21 cellular contexts compared by ENCODE assay signal in the genomic region with DNA sequence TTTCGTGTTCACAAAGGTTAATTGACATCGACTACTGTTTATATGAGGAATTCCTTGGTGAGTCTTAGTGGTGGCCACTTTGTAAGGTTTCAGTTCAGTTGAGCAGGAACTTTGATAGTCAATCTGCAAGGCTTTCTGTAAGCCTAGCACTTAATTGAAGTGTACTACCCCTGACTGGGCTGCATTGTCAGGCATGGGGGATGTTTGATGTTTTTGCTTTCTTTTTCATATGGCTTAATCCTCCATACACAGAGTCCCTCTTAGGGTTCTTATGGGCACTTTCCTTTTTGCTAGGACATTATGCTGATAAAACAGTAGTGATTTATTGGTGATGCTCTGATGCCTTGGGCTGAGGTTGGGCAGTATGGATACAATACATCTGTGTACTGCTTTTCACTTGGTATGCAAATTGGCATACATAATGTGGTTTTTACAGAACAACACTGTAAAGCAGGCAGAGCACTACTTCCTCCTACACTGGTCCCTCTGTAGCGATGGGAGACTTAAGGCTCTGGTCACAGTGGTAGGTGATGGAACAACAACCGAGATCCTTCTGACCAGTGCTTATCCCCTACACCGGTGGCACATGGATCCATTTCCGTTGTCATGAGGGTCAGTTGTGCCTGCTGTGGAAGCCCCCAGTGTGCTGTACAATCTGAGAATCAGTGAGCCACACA. TPM values are rescaled to one million over a fixed set of nuclear protein-coding genes. Genes with fewer than 3 reads are reported as not detected.
DNase-seq lines count a peak whose midpoint lies in the region; ATAC-seq, FAIRE-seq and TF ChIP-seq lines count a peak whose summit lies in the region.
"Had no signal": no experiment of that assay in that cellular context is flagged by ENCODE, and none has a peak within 500 bp of the region (broad histone marks: within the 10 kb centered on the region; RNA-seq: fewer than 3 reads in every experiment).

No MANE protein-coding gene starts in this region.

- WGBS in GM12878 (ENCODE audit: insufficient coverage, insufficient replicate concordance, low lambda C conversion rate, missing lambda C conversion rate), result 53% methylated on average over 6 of the region's 6 CpGs
- WGBS in ovary, 3 donors, result 85 to 90% (median 87%) methylated on average over 6 of the region's 6 CpGs
- 77 to 83% methylated on average over 6 of the region's 6 CpGs for WGBS in esophagus squamous epithelium, 2 donors

- H3K9me3 ChIP-seq in GM12878 (replicated peaks; ENCODE audit: control insufficient read depth, insufficient read depth, low read length), result no peaks in the 10 kb centered on the region
- no peaks in the 10 kb centered on the region for H3K9me3 ChIP-seq in ovary
- no peaks in the 10 kb centered on the region for H3K9me3 ChIP-seq in esophagus squamous epithelium
- H3K9me3 ChIP-seq: SJCRH30 had no signal

- intact Hi-C loops in GM12878 (cut with micrococcal nuclease; ENCODE audit: unreplicated experiment), result loop anchor here (10.0 kb wide), 1 partner anchor 218 kb away; no protein-coding TSS in a partner anchor
- intact Hi-C loops in ovary (cut with DNase I), result no loop called here
- intact Hi-C loops in esophagus squamous epithelium (cut with DNase I), result no loop called here

- CTCF ChIA-PET in GM12878 (lab: Yijun Ruan, JAX), result no interaction called here

- no peak overlapping the region for H2AFZ ChIP-seq in GM12878 (ENCODE audit: control insufficient read depth, low read depth, low read length)

- POLR2A ChIA-PET in GM12878 (lab: Charles Lee), result no interaction called here

- TF ChIP-seq RAD21 in GM12878 (IDR thresholded peaks at IDR 0.05; ENCODE audit: insufficient read depth, low read depth, low read length), result no peak

- H3K4me2 ChIP-seq in GM12878 (ENCODE audit: control insufficient read depth, insufficient read depth), result no peak overlapping the region

- RAD21 ChIA-PET in GM12878 (lab: Charles Lee; ENCODE audit: unreplicated experiment), result no interaction called here

- TF ChIP-seq CTCF in GM12878 (IDR thresholded peaks at IDR 0.05 in 2 of 3, conservative IDR thresholded peaks at IDR 0.05 in 1 of 3; ENCODE audit: control insufficient read depth in 2 of 3, extremely low read depth in 1 of 3, insufficient read depth in 1 of 3, low read depth in 3 of 3, low read length in 3 of 3) (no peak), ovary (IDR thresholded peaks at IDR 0.05) (no peak), esophagus squamous epithelium (IDR thresholded peaks at IDR 0.05) (no peak)

- no peak overlapping the region for H3K9ac ChIP-seq in GM12878 (ENCODE audit: control insufficient read depth, insufficient read depth, low read length)

- no peaks in the 10 kb centered on the region for H3K79me2 ChIP-seq in GM12878 (ENCODE audit: control insufficient read depth, insufficient read depth, low read length)

- no peak for TF ChIP-seq EP300 in GM12878 (IDR thresholded peaks at IDR 0.05; ENCODE audit: borderline replicate concordance in 1 of 2, control insufficient read depth in 1 of 2, low read depth in 2 of 2, low read length in 2 of 2)
- TF ChIP-seq EP300 in ovary (IDR thresholded peaks at IDR 0.05), result no peak

- peak; percentile 47 for ATAC-seq in GM18520 (IDR thresholded peaks at IDR 0.05; ENCODE audit: unreplicated experiment)
- ATAC-seq in HG02588 (IDR thresholded peaks at IDR 0.05; ENCODE audit: unreplicated experiment), result peak; percentile 49
- ATAC-seq in HG03354 (IDR thresholded peaks at IDR 0.05; ENCODE audit: poor library complexity, severe bottlenecking, unreplicated experiment), result peak; percentile 61
- peak; percentile 36 for ATAC-seq in GM12878
- no peak for ATAC-seq in GM21576 (IDR thresholded peaks at IDR 0.05; ENCODE audit: unreplicated experiment)
- ATAC-seq: PC-3, T-helper 17 cell had no signal

- in situ Hi-C loops in GM12878 (cut with MboI), result no loop called here

- H3K36me3 ChIP-seq in GM12878 (ENCODE audit: control insufficient read depth in 2 of 2, insufficient read depth in 2 of 2, low read length in 1 of 2) (no peaks in the 10 kb centered on the region), ovary (no peaks in the 10 kb centered on the region), esophagus squamous epithelium (no peaks in the 10 kb centered on the region)
- H3K36me3 ChIP-seq: SJCRH30 had no signal

- H3K4me3 ChIP-seq in GM12878 (no peak overlapping the region), ovary (no peak overlapping the region), esophagus squamous epithelium (no peak overlapping the region)
- H3K4me3 ChIP-seq: SJCRH30 had no signal

- TF ChIP-seq POLR2A in GM12878 (IDR thresholded peaks at IDR 0.05; ENCODE audit: low read depth, low read length) (no peak), ovary (IDR thresholded peaks at IDR 0.05) (no peak), esophagus squamous epithelium (IDR thresholded peaks at IDR 0.05) (no peak)

- DNase-seq in GM12878 (ENCODE audit: low read depth, low spot score) (no peak), ovary (no peak), esophagus squamous epithelium (lab: John Stamatoyannopoulos, UW) (no peak)
- DNase-seq: C1 segment of cervical spinal cord, GF-D8, H9, IMR-90, Karpas-422, NCI-H1105 treated with DMSO at 0.1 percent for 48 hours, NCI-H187, NCI-H446, NCI-H748 treated with DMSO at 0.1 percent for 48 hours, PC-3, SJCRH30, T-helper 17 cell had no signal

- H3K27ac ChIP-seq in GM12878 (ENCODE audit: control insufficient read depth, insufficient read depth) (no peak overlapping the region), ovary (no peak overlapping the region), esophagus squamous epithelium (no peak overlapping the region)
- H3K27ac ChIP-seq: SJCRH30 had no signal

- no peaks in the 10 kb centered on the region for H3K4me1 ChIP-seq in GM12878 (ENCODE audit: control insufficient read depth, insufficient read depth, low read length)
- H3K4me1 ChIP-seq in ovary (ENCODE audit: insufficient read depth), result no peaks in the 10 kb centered on the region
- no peaks in the 10 kb centered on the region for H3K4me1 ChIP-seq in esophagus squamous epithelium
- H3K4me1 ChIP-seq: SJCRH30 had no signal

- no peaks in the 10 kb centered on the region for H4K20me1 ChIP-seq in GM12878 (ENCODE audit: control insufficient read depth, insufficient read depth)

- no peak for FAIRE-seq in GM12878 (lab: Jason Lieb, UNC)
- FAIRE-seq: A204.1 had no signal

- BruUV-seq in GM12878 (replicated peaks; lab: Mats Ljungman, UMichigan), result no TSS peak

- SMC1A ChIA-PET in GM12878 (lab: Charles Lee; ENCODE audit: uncharacterized antibody, unreplicated experiment), result no interaction called here

- H3K27me3 ChIP-seq in GM12878 (replicated peaks in 1 of 2; ENCODE audit: control insufficient read depth in 2 of 2, insufficient read depth in 2 of 2, low read length in 1 of 2), result no peaks in the 10 kb centered on the region
- no peaks in the 10 kb centered on the region for H3K27me3 ChIP-seq in ovary
- H3K27me3 ChIP-seq in esophagus squamous epithelium, result no peaks in the 10 kb centered on the region
- H3K27me3 ChIP-seq: SJCRH30 had no signal

TF ChIP-seq in GM12878, 131 proteins besides CTCF, POLR2A, EP300 and RAD21:
- no peak for TF ChIP-seq ZZZ3 (IDR thresholded peaks at IDR 0.05; ENCODE audit: control insufficient read depth, insufficient read length, low read depth)
- no peak for TF ChIP-seq SPI1 (IDR thresholded peaks at IDR 0.05; ENCODE audit: borderline replicate concordance, insufficient read depth, low read depth, low read length)
- TF ChIP-seq PAX5 (IDR thresholded peaks at IDR 0.05; ENCODE audit: borderline replicate concordance, low read depth, low read length), result no peak
- TF ChIP-seq, protein P1, sequence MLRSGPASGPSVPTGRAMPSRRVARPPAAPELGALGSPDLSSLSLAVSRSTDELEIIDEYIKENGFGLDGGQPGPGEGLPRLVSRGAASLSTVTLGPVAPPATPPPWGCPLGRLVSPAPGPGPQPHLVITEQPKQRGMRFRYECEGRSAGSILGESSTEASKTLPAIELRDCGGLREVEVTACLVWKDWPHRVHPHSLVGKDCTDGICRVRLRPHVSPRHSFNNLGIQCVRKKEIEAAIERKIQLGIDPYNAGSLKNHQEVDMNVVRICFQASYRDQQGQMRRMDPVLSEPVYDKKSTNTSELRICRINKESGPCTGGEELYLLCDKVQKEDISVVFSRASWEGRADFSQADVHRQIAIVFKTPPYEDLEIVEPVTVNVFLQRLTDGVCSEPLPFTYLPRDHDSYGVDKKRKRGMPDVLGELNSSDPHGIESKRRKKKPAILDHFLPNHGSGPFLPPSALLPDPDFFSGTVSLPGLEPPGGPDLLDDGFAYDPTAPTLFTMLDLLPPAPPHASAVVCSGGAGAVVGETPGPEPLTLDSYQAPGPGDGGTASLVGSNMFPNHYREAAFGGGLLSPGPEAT (IDR thresholded peaks at IDR 0.05; ENCODE audit: low read depth), result no peak
- TF ChIP-seq, protein P2, sequence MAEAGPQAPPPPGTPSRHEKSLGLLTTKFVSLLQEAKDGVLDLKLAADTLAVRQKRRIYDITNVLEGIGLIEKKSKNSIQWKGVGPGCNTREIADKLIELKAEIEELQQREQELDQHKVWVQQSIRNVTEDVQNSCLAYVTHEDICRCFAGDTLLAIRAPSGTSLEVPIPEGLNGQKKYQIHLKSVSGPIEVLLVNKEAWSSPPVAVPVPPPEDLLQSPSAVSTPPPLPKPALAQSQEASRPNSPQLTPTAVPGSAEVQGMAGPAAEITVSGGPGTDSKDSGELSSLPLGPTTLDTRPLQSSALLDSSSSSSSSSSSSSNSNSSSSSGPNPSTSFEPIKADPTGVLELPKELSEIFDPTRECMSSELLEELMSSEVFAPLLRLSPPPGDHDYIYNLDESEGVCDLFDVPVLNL (IDR thresholded peaks at IDR 0.05; ENCODE audit: low read depth, low read length), result no peak
- no peak for TF ChIP-seq RCOR1 (conservative IDR thresholded peaks at IDR 0.05; ENCODE audit: low read depth, low read length)
TF ChIP-seq in GM12878: peak in this region for 0.

RNA-seq across cellular contexts. Expression of a gene that starts 6.2 kb away (rescaled TPM):
- total RNA-seq in GM12878 (2013; cell fraction: nucleolus; rRNA removed), result 1.1 TPM in 1 of 2 replicates, not detected in the other
- total RNA-seq in GM12878 (2014; rRNA removed) (not detected in 2 replicates), GM12878 (2014; rRNA removed; fragmentation: Illumina TruSeq; extraction: Trizol) (0.09 TPM in 1 of 2 replicates, not detected in the other), GM12878 (2021) (not detected in 2 replicates), ovary (under 1 TPM in 1 of 7 donors, not detected in 6; 0.46 TPM), esophagus squamous epithelium (not detected)
- not detected for polyA plus RNA-seq in GM12878 (2011; ENCODE audit: low read depth)
- polyA plus RNA-seq in GM12878 (2011; rRNA removed) (not detected in 2 replicates), GM12878 (2014; fragmentation: Illumina TruSeq; extraction: Trizol) (not detected in 2 replicates), GM12878 (2014; fragmentation: Nextera tagmentation; extraction: Ambion mirVana) (not detected), GM12878 (2014; rRNA removed) (not detected in 2 replicates), GM12878 (2016; fragmentation: Nextera tagmentation; extraction: Ambion mirVana) (not detected), ovary (not detected)
- polyA plus RNA-seq in GM12878 (2011; cell fraction: cytosol; rRNA removed), result not detected in 2 replicates
- not detected in 2 replicates for polyA plus RNA-seq in GM12878 (2011; cell fraction: nucleus; rRNA removed)
- not detected in 2 replicates for polyA plus RNA-seq in GM12878 (2012)
- polyA minus RNA-seq in GM12878 (2011; rRNA and poly(A)+ RNA removed), result not detected in 2 replicates
- polyA minus RNA-seq in GM12878 (2011; cell fraction: cytosol; rRNA and poly(A)+ RNA removed), result not detected in 2 replicates
- 0.24 TPM in 1 of 2 replicates, not detected in the other for polyA minus RNA-seq in GM12878 (2011; cell fraction: nucleus; rRNA and poly(A)+ RNA removed)
- total RNA-seq: Daoy, H9, IMR-90, SJCRH30, T-helper 17 cell had no signal
- polyA plus RNA-seq: IMR-90 had no signal
